In the genomic region with DNA sequence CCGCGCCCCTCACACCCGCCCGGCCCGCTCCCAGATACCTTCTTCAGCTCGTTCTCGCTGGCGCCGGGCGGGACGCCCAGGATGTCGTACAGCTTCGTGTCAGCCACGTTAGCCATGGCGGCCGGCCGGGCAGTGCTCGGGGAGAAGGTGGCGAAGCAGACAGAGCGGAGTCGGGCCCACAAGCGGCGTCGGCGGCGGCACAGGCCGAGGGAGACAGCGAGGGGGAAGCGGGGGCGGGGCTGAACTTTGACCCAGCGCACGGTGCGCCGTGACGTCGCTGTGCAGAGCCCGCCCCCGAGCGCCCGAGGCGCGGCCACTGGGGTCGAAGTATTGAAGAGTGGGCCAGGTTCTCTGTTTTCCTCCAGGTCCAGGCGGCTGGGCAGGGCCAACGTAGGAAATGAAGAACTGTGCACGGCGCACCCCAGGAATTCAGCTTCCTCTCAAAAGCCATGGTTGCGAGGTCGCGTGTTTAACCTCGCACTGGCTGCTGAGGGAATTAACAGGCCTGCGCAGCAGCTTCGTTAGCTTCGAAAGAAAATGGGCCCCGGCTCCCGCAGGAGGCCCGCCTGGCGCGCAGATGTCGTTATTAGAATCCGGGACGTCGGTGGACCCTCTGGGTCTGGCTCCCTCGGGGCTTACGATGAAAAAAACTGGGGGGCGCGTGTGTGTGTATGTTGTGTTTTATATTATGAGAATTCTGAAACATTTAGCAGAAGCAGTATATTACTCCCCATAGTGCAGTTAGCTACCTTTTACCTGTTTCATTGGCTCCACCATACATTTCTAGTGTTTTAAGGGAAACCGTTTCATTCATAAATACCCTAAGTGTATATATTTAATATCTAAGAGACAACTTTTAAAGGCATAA, we compare ENCODE assay signal across 8 cellular contexts. TPM values are rescaled to one million over a fixed set of nuclear protein-coding genes. Genes with fewer than 3 reads are reported as not detected.
DNase-seq lines count a peak whose midpoint lies in the region; ATAC-seq, FAIRE-seq and TF ChIP-seq lines count a peak whose summit lies in the region.

A gene (minus strand): TSS at position 218 of the 868 bp plus-strand sequence. CDS start 102 bp downstream, at position 116.

- no peak for FAIRE-seq in small intestine (lab: Jason Lieb, UNC)

- in situ Hi-C loops in ACHN (cut with HindIII; ENCODE audit: low pct_ligation_motif_present, low pct_unique_long_range_greater_than_20kb, low sequenced_read_pairs): no loop called here

- TF ChIP-seq CTCF in WERI-Rb-1 (IDR thresholded peaks at IDR 0.05; ENCODE audit: low read depth, low read length): no peak
- no peak for TF ChIP-seq CTCF in breast epithelium (IDR thresholded peaks at IDR 0.05)

- intact Hi-C loops in breast epithelium (cut with DNase I; ENCODE audit: low total_unique reads): no loop called here

- DNase-seq in ACHN (peak; percentile 91), NCI-H2196 (lab: John Stamatoyannopoulos, UW; ENCODE audit: unreplicated experiment) (peak; percentile 70), WERI-Rb-1 (peak; percentile 92), breast epithelium (ENCODE audit: low spot score in 2 of 2) (peak; percentile 88 to 93), iPS-NIHi7 (ENCODE audit: extremely low spot score) (peak; percentile 95), small intestine (peak; percentile 88)

- H3K27me3 ChIP-seq in WERI-Rb-1 (ENCODE audit: insufficient read depth, low read depth, severe bottlenecking): no peaks in the 10 kb centered on the region
- no peaks in the 10 kb centered on the region for H3K27me3 ChIP-seq in breast epithelium
- no peaks in the 10 kb centered on the region for H3K27me3 ChIP-seq in small intestine (ENCODE audit: control insufficient read depth in 2 of 2, insufficient read depth in 2 of 2, low read length in 2 of 2)

- ATAC-seq in GM18867 (IDR thresholded peaks at IDR 0.05; ENCODE audit: unreplicated experiment): peak; percentile 89
- ATAC-seq in HG03103 (IDR thresholded peaks at IDR 0.05; ENCODE audit: low read depth, unreplicated experiment): peak; percentile 87

- H3K9me3 ChIP-seq in WERI-Rb-1 (ENCODE audit: severe bottlenecking) (no peaks in the 10 kb centered on the region), breast epithelium (no peaks in the 10 kb centered on the region), small intestine (ENCODE audit: control insufficient read depth, low read depth) (no peaks in the 10 kb centered on the region)

- WGBS in small intestine, 3 donors: 1% methylated on average over 54 to 68 of the region's 68 CpGs

- H3K4me1 ChIP-seq in breast epithelium (peaks cover 4% of the 10 kb centered on the region in 2 donors), small intestine (ENCODE audit: control insufficient read depth in 2 of 2, insufficient read depth in 1 of 2, low read depth in 1 of 2, low read length in 1 of 2) (peaks cover 2 to 6% of the 10 kb centered on the region in 2 donors)

- H3K36me3 ChIP-seq in WERI-Rb-1 (peaks cover 33% of the 10 kb centered on the region), breast epithelium (no peaks in the 10 kb centered on the region), small intestine (ENCODE audit: control insufficient read depth in 2 of 2, insufficient read depth in 2 of 2, low read length in 2 of 2) (peaks cover 0 to 3% of the 10 kb centered on the region in 2 donors)

- peak within 1 kb of the TSS; percentile 96 for H3K27ac ChIP-seq in WERI-Rb-1
- H3K27ac ChIP-seq in breast epithelium: peak within 1 kb of the TSS; percentile 95 to 99
- peak within 1 kb of the TSS; percentile 99 for H3K27ac ChIP-seq in small intestine (ENCODE audit: low read depth in 1 of 2, low read length in 1 of 2)

- H3K4me3 ChIP-seq in WERI-Rb-1 (ENCODE audit: low read depth, low read length) (peak within 1 kb of the TSS; percentile 97), breast epithelium (peak within 1 kb of the TSS; percentile 73 to 99 (median 88)), small intestine (ENCODE audit: low read depth in 1 of 2, low read length in 2 of 2) (peak within 1 kb of the TSS; percentile 85 to 99)

- peak; percentile 86 for TF ChIP-seq POLR2A in breast epithelium (IDR thresholded peaks at IDR 0.05)

RNA-seq across cellular contexts. Expression of the gene that starts here (rescaled TPM):
- 10 to 100 TPM; 44.6 to 65.3 (median 51.2) TPM for total RNA-seq in breast epithelium
- 10 to 100 TPM; 33.4 to 43.2 (median 35.7) TPM for polyA plus RNA-seq in small intestine

Comparison
In these comparisons a context has a peak if more than half of its experiments do, and no peak if none do; other contexts are left out.
1. Peak in every context shown above with its lines: DNase-seq, ATAC-seq, H3K4me3 ChIP-seq and H3K27ac ChIP-seq.